24 cellular contexts compared by ENCODE assay signal in the genomic region with DNA sequence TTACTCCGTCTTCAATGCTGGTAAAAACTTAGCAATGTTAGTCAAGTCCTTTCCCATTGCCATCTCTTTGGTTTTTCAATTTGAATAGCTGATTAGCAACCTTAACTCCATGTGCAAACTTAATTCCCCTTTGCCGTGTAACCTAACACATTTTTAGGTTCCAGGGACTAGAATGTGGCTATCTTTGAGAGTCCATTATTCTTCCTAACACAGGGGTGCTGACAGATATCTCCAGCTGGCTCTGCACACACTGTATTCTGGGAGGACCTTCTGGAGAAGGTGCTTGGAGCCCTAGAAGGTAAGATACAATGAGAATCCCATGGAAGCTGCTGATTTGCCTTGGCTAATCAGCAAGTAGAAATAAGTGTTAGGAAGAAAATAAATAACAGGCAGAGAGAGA. TPM values are rescaled to one million over a fixed set of nuclear protein-coding genes. Genes with fewer than 3 reads are reported as not detected.
A peak's percentile ranks its signal among the peaks of the same experiment; 100 is the strongest.
DNase-seq lines count a peak whose midpoint lies in the region; ATAC-seq, FAIRE-seq and TF ChIP-seq lines count a peak whose summit lies in the region.
"Had no signal": no experiment of that assay in that cellular context is flagged by ENCODE, and none has a peak within 500 bp of the region (broad histone marks: within the 10 kb centered on the region; RNA-seq: fewer than 3 reads in every experiment).

No MANE protein-coding gene starts in this region.

- CTCF ChIA-PET in K562 (lab: Yijun Ruan, JAX; ENCODE audit: low intra/inter-chr PET ratio) = no interaction called here
- CTCF ChIA-PET in Caco-2 (lab: Charles Lee) = interaction anchor here (0.6 kb wide), 1 partner anchor 103 kb away, joined by 3 read pairs; no protein-coding TSS in a partner anchor

- peak in 1 of 4 experiments; percentile 34 for DNase-seq in K562 (ENCODE audit: extremely low read depth in 1 of 4, low spot score in 3 of 4)
- no peak for DNase-seq in dorsolateral prefrontal cortex
- no peak for DNase-seq in neuronal stem cell (ENCODE audit: low spot score)
- DNase-seq in GF-D8 (lab: John Stamatoyannopoulos, UW) = no peak
- no peak for DNase-seq in RCC 7860 (ENCODE audit: low spot score)
- no peak for DNase-seq in Caco-2
- DNase-seq: 8988T; ACHN; BE2C; CD4-positive, alpha-beta memory T cell; CD4-positive, CD25-positive, alpha-beta regulatory T cell; CD8-positive, alpha-beta memory T cell; DMS 273 treated with DMSO at 0.1 percent for 48 hours; DMS153; DMS53; DMS79; DND-41; EL; GDM1 had no signal

- BruUV-seq in K562 (replicated peaks; lab: Mats Ljungman, UMichigan) = no TSS peak
- BruUV-seq in Caco-2 (replicated peaks; lab: Mats Ljungman, UMichigan) = no TSS peak

- H2AK5ac ChIP-seq in neuronal stem cell (ENCODE audit: low read depth, low read length) = no peak overlapping the region

- H3K27me3 ChIP-seq in K562 (ENCODE audit: control insufficient read depth in 2 of 2, insufficient read depth in 2 of 2, low read length in 2 of 2) = no peaks in the 10 kb centered on the region
- no peaks in the 10 kb centered on the region for H3K27me3 ChIP-seq in dorsolateral prefrontal cortex
- peaks cover 0 to 2% (median 0%) of the 10 kb centered on the region in 3 experiments for H3K27me3 ChIP-seq in neuronal stem cell (ENCODE audit: control insufficient read depth in 3 of 3, insufficient read depth in 3 of 3, low read depth in 1 of 3, low read length in 3 of 3)
- no peaks in the 10 kb centered on the region for H3K27me3 ChIP-seq in Caco-2 (replicated peaks; ENCODE audit: control insufficient read depth, insufficient read depth, low read length)
- H3K27me3 ChIP-seq: BE2C, BLaER1 had no signal

- H3K27ac ChIP-seq in K562 (ENCODE audit: extremely low read depth, low read depth, low read length) (no peak overlapping the region), dorsolateral prefrontal cortex (peak overlapping the region in 45 of 59 donors; percentile 2 to 89 (median 71)), neuronal stem cell (replicated peaks; ENCODE audit: low read length) (no peak overlapping the region)
- H3K27ac ChIP-seq: BLaER1 had no signal

- H3K4ac ChIP-seq in neuronal stem cell (ENCODE audit: low read length) = no peak overlapping the region

- no peaks in the 10 kb centered on the region for H3K9me3 Mint-ChIP-seq in Caco-2 (ENCODE audit: unreplicated experiment)
- H3K9me3 Mint-ChIP-seq: CD14-positive monocyte; CD4-positive, alpha-beta memory T cell; CD4-positive, CD25-positive, alpha-beta regulatory T cell had no signal

- intact Hi-C loops in K562 (cut with micrococcal nuclease) = loop anchor here (10.0 kb wide), 1 partner anchor 571 kb away; no protein-coding TSS in a partner anchor
- intact Hi-C loops in dorsolateral prefrontal cortex (cut with DNase I) = loop anchor here in 1 of 2 donors (10.0 kb wide), 1 partner anchor 641 kb away; a partner anchor contains a TSS
- intact Hi-C loops in Caco-2 (cut with micrococcal nuclease; ENCODE audit: unreplicated experiment) = loop anchor here (10.0 kb wide), 2 partner anchors 201 to 571 kb away; no protein-coding TSS in a partner anchor

- no peak overlapping the region for H4K91ac ChIP-seq in neuronal stem cell (ENCODE audit: low read depth, low read length, poor library complexity)

- TF ChIP-seq POLR2A in K562 (conservative IDR thresholded peaks at IDR 0.05) = no peak

- 19% methylated on average over 2 of the region's 2 CpGs for WGBS in K562 (ENCODE audit: insufficient coverage, low coverage, missing lambda C conversion rate)
- WGBS in neuronal stem cell (ENCODE audit: extremely low coverage in 2 of 2, insufficient read length in 2 of 2, insufficient replicate concordance in 1 of 2), 2 donors = no CpG with 5 or more reads among the region's 2 CpGs

- no peak overlapping the region for H3K23ac ChIP-seq in neuronal stem cell (ENCODE audit: low read depth, low read length, poor library complexity)

- H3K27ac Mint-ChIP-seq in Caco-2 (ENCODE audit: unreplicated experiment) = no peak overlapping the region
- H3K27ac Mint-ChIP-seq: CD4-positive, CD25-positive, alpha-beta regulatory T cell; CD8-positive, alpha-beta memory T cell had no signal

- no peak overlapping the region for H3K18ac ChIP-seq in neuronal stem cell (ENCODE audit: low read length)

- H3K27me3 Mint-ChIP-seq in Caco-2 (ENCODE audit: insufficient read depth, unreplicated experiment) = no peaks in the 10 kb centered on the region

- no peak overlapping the region for H2BK12ac ChIP-seq in neuronal stem cell (ENCODE audit: low read length)

- no peaks in the 10 kb centered on the region for H4K20me1 ChIP-seq in K562 (replicated peaks; ENCODE audit: control insufficient read depth, insufficient read depth, low read length)
- H4K20me1 ChIP-seq: BLaER1 had no signal

- no peak overlapping the region for H2BK15ac ChIP-seq in neuronal stem cell (ENCODE audit: low read length)

- H3K36me3 Mint-ChIP-seq in Caco-2 (ENCODE audit: insufficient read depth, unreplicated experiment) = no peaks in the 10 kb centered on the region
- H3K36me3 Mint-ChIP-seq: CD14-positive monocyte; CD4-positive, alpha-beta memory T cell; CD4-positive, CD25-positive, alpha-beta regulatory T cell; CD8-positive, alpha-beta memory T cell had no signal

- TF ChIP-seq CTCF in K562 (IDR thresholded peaks at IDR 0.05 in 2 of 3, conservative IDR thresholded peaks at IDR 0.05 in 1 of 3; ENCODE audit: insufficient read depth in 2 of 3, low read depth in 1 of 3, low read length in 3 of 3) (no peak), dorsolateral prefrontal cortex (IDR thresholded peaks at IDR 0.05 in 54 of 56, conservative IDR thresholded peaks at IDR 0.05 in 2 of 56; ENCODE audit: low read depth in 1 of 56, partially characterized antibody in 56 of 56) (no peak), Caco-2 (IDR thresholded peaks at IDR 0.05; ENCODE audit: insufficient read depth in 1 of 2, low read depth in 1 of 2, low read length in 1 of 2, severe bottlenecking in 1 of 2, unreplicated experiment in 1 of 2) (no peak)

- H3K4me1 ChIP-seq in K562 (replicated peaks in 1 of 2; ENCODE audit: control insufficient read depth in 2 of 2, insufficient read depth in 2 of 2, low read length in 2 of 2) = peaks cover 0 to under 1% of the 10 kb centered on the region in 2 experiments
- peaks cover 2 to 4% of the 10 kb centered on the region in 2 donors for H3K4me1 ChIP-seq in neuronal stem cell (ENCODE audit: control insufficient read depth in 2 of 2, insufficient read depth in 1 of 2, low read depth in 1 of 2, low read length in 2 of 2)
- H3K4me1 ChIP-seq in Caco-2 = peaks cover 5% of the 10 kb centered on the region
- H3K4me1 ChIP-seq: BE2C had no signal

- no peak overlapping the region for H4K8ac ChIP-seq in neuronal stem cell (ENCODE audit: low read depth, low read length)

- no peak overlapping the region; the same call in 1 of the 2 replicates for H3K4me2 ChIP-seq in K562 (ENCODE audit: insufficient read depth, low read length)
- H3K4me2 ChIP-seq in neuronal stem cell (ENCODE audit: insufficient read depth, low read length, poor library complexity, severe bottlenecking) = no peak overlapping the region
- H3K4me2 ChIP-seq: BLaER1 had no signal

- POLR2A ChIA-PET in K562 (lab: Yijun Ruan, JAX) (interaction anchor here (0.6 kb wide), 3 partner anchors 9 to 308 kb away, joined by 3 read pairs; no protein-coding TSS in a partner anchor), Caco-2 (lab: Charles Lee) (no interaction called here)

- H3K79me1 ChIP-seq in neuronal stem cell (ENCODE audit: low read depth, low read length) = no peaks in the 10 kb centered on the region

- TF ChIP-seq RAD21 in K562 (CRISPR knock-in tag; conservative IDR thresholded peaks at IDR 0.05 in 1 of 2, IDR thresholded peaks at IDR 0.05 in 1 of 2) = no peak

- peak; percentile 15; the same call in 1 of the 3 replicates for ATAC-seq in K562

- no peak for TF ChIP-seq EP300 in K562 (IDR thresholded peaks at IDR 0.05; ENCODE audit: low read length)

- H3K9me3 ChIP-seq in K562 (replicated peaks; ENCODE audit: control insufficient read depth, insufficient read depth, low read depth, low read length) = no peaks in the 10 kb centered on the region
- no peaks in the 10 kb centered on the region for H3K9me3 ChIP-seq in neuronal stem cell (replicated peaks in 1 of 2; ENCODE audit: control insufficient read depth in 2 of 2, insufficient read depth in 1 of 2, low read depth in 1 of 2, low read length in 2 of 2)
- no peaks in the 10 kb centered on the region for H3K9me3 ChIP-seq in Caco-2
- H3K9me3 ChIP-seq: BE2C, BLaER1 had no signal

- no peak overlapping the region for H3K14ac ChIP-seq in neuronal stem cell (ENCODE audit: low read length)

- H3K9ac ChIP-seq in K562 (ENCODE audit: insufficient read depth in 1 of 2, low read depth in 2 of 2, low read length in 2 of 2) (no peak overlapping the region), neuronal stem cell (ENCODE audit: low read depth, low read length, poor library complexity) (no peak overlapping the region)
- H3K9ac ChIP-seq: BLaER1 had no signal

- no peak overlapping the region for H2BK120ac ChIP-seq in neuronal stem cell (ENCODE audit: low read depth, low read length)

- H3K4me3 ChIP-seq in K562 (no peak overlapping the region), dorsolateral prefrontal cortex (no peak overlapping the region), neuronal stem cell (ENCODE audit: low read length in 2 of 2) (no peak overlapping the region), Caco-2 (ENCODE audit: low read depth, low read length) (no peak overlapping the region)
- H3K4me3 ChIP-seq: BLaER1 had no signal

- no peak overlapping the region for H3K4me3 Mint-ChIP-seq in Caco-2 (ENCODE audit: unreplicated experiment)
- H3K4me3 Mint-ChIP-seq: CD14-positive monocyte; CD4-positive, alpha-beta memory T cell; CD8-positive, alpha-beta memory T cell had no signal

- H3K4me1 Mint-ChIP-seq in Caco-2 (ENCODE audit: low read depth, unreplicated experiment) = peaks cover 7% of the 10 kb centered on the region

- peak; percentile 55 for FAIRE-seq in K562 (lab: Jason Lieb, UNC)
- FAIRE-seq in RCC 7860 (lab: Jason Lieb, UNC) = no peak
- FAIRE-seq: A204.1, GM12891, GM19239 had no signal

- H3K36me3 ChIP-seq in K562 (ENCODE audit: control insufficient read depth, insufficient read depth, low read length) = no peaks in the 10 kb centered on the region
- no peaks in the 10 kb centered on the region for H3K36me3 ChIP-seq in neuronal stem cell (replicated peaks in 1 of 2; ENCODE audit: control insufficient read depth in 2 of 2, insufficient read depth in 2 of 2, low read length in 2 of 2)
- H3K36me3 ChIP-seq in Caco-2 (ENCODE audit: control insufficient read depth, insufficient read depth, low read length) = no peaks in the 10 kb centered on the region
- H3K36me3 ChIP-seq: BE2C, BLaER1 had no signal

- H3K9me1 ChIP-seq in K562 (ENCODE audit: control insufficient read depth, insufficient read depth, low read length) = no peaks in the 10 kb centered on the region

- no peak overlapping the region for H2BK5ac ChIP-seq in neuronal stem cell (ENCODE audit: low read length)

- in situ Hi-C loops in K562 (cut with MboI) = no loop called here

- no peaks in the 10 kb centered on the region for H3K79me2 ChIP-seq in K562 (ENCODE audit: control insufficient read depth, insufficient read depth, low read length)

- H2AFZ ChIP-seq in K562 (ENCODE audit: low read depth, low read length) (peak overlapping the region; percentile 59), neuronal stem cell (ENCODE audit: low read length) (peak overlapping the region; percentile 31)

RNA-seq across cellular contexts. Expression of a gene that starts 15.2 kb away (rescaled TPM):
- 24.7 and 55.6 TPM in 2 replicates for total RNA-seq in K562 (2011; cell fraction: chromatin; rRNA removed; ENCODE audit: low replicate concordance)
- 10.7 and 11.5 TPM in 2 replicates for total RNA-seq in K562 (2011; cell fraction: nucleolus; rRNA removed)
- total RNA-seq in K562 (2011; cell fraction: nucleoplasm; rRNA removed) = 17.2 and 27.6 TPM in 2 replicates
- total RNA-seq in K562 (2014; rRNA removed) = 4.9 and 5.5 TPM in 2 replicates
- 7.5 TPM in 2 replicates for total RNA-seq in K562 (2014; rRNA removed; fragmentation: Illumina TruSeq; extraction: Trizol)
- 7.2 and 8.0 TPM in 2 replicates for total RNA-seq in K562 (2015; rRNA removed; fragmentation: Illumina TruSeq; extraction: Trizol)
- 8.4 and 9.2 TPM in 2 replicates for total RNA-seq in K562 (2021)
- polyA plus RNA-seq in K562 (2011; rRNA removed) = 12.0 and 18.0 TPM in 2 replicates
- polyA plus RNA-seq in K562 (2011; cell fraction: cytosol; rRNA removed) = 4.7 and 7.2 TPM in 2 replicates
- 25.2 and 26.4 TPM in 2 replicates for polyA plus RNA-seq in K562 (2011; cell fraction: nucleus; rRNA removed)
- polyA plus RNA-seq in K562 (2012) = 7.1 and 9.3 TPM in 2 replicates
- 9.5 and 11.5 TPM in 2 replicates for polyA plus RNA-seq in K562 (2014; fragmentation: Illumina TruSeq; extraction: Trizol)
- polyA plus RNA-seq in K562 (2014; fragmentation: Nextera tagmentation; extraction: Ambion mirVana) = 1 to 10 TPM; 5.4 to 5.9 TPM
- 8.5 and 12.2 TPM in 2 replicates for polyA plus RNA-seq in K562 (2014; rRNA removed)
- polyA minus RNA-seq in K562 (2011; rRNA and poly(A)+ RNA removed) = 17.4 and 17.9 TPM in 2 replicates
- 3.3 and 6.7 TPM in 2 replicates for polyA minus RNA-seq in K562 (2011; cell fraction: cytosol; rRNA and poly(A)+ RNA removed)
- polyA minus RNA-seq in K562 (2011; cell fraction: nucleus; rRNA and poly(A)+ RNA removed) = 10.8 and 17.1 TPM in 2 replicates
- total RNA-seq in dorsolateral prefrontal cortex = 10 to 100 TPM; 38.9 to 78.2 (median 60.3) TPM
- 11.5 TPM for polyA plus RNA-seq in neuronal stem cell (2013, experiment 1 of 2)
- polyA plus RNA-seq in neuronal stem cell (2013, experiment 2 of 2) = 11.0 TPM
- total RNA-seq in Caco-2 (2022) = 17.6 and 24.5 TPM in 2 replicates

Comparison
In these comparisons a context has a peak if more than half of its experiments do, and no peak if none do; other contexts are left out.
1. H3K27ac ChIP-seq: peak in dorsolateral prefrontal cortex (45 of 59); none in K562 (single experiment) and neuronal stem cell (single experiment).